In genomic region chr7:54897891-54898290, GRCh38 we compare ENCODE assay signal across 20 cellular contexts.
A peak's percentile ranks its signal among the peaks of the same experiment; 100 is the strongest.
DNase-seq lines count a peak whose midpoint lies in the region; FAIRE-seq and TF ChIP-seq lines count a peak whose summit lies in the region.
"Had no signal": no experiment of that assay in that cellular context is flagged by ENCODE, and none has a peak within 500 bp of the region (broad histone marks: within the 10 kb centered on the region; RNA-seq: fewer than 3 reads in every experiment).

No MANE protein-coding gene starts in this region.

- H3K4ac ChIP-seq in mesenchymal stem cell (ENCODE audit: low read depth in 1 of 2, low read length in 2 of 2), result no peak overlapping the region

- no peak overlapping the region for H3K9ac ChIP-seq in mesenchymal stem cell (ENCODE audit: low read length)

- no peaks in the 10 kb centered on the region for H3K36me3 ChIP-seq in PC-9 (ENCODE audit: low read depth)
- no peaks in the 10 kb centered on the region for H3K36me3 ChIP-seq in suprapubic skin
- H3K36me3 ChIP-seq in mesenchymal stem cell (ENCODE audit: control insufficient read depth in 1 of 2, insufficient read depth in 2 of 2, low read depth in 1 of 2, low read length in 2 of 2), result no peaks in the 10 kb centered on the region

- H3K27me3 ChIP-seq in PC-9 (ENCODE audit: insufficient read depth, low read depth) (no peaks in the 10 kb centered on the region), suprapubic skin (no peaks in the 10 kb centered on the region), mesenchymal stem cell (ENCODE audit: control insufficient read depth in 1 of 2, insufficient read depth in 1 of 2, low read length in 2 of 2) (no peaks in the 10 kb centered on the region)

- H2BK15ac ChIP-seq in mesenchymal stem cell (ENCODE audit: low read depth, poor library complexity, severe bottlenecking), result no peak overlapping the region

- no peak overlapping the region for H3K4me3 ChIP-seq in PC-9
- no peak overlapping the region for H3K4me3 ChIP-seq in fibroblast of villous mesenchyme (ENCODE audit: low read depth, low read length)
- no peak overlapping the region for H3K4me3 ChIP-seq in suprapubic skin
- H3K4me3 ChIP-seq in mesenchymal stem cell (ENCODE audit: insufficient read depth in 1 of 2, low read depth in 1 of 2, low read length in 2 of 2), result no peak overlapping the region
- H3K4me3 ChIP-seq: GM12878 had no signal

- no peaks in the 10 kb centered on the region for H4K20me1 ChIP-seq in PC-9 (ENCODE audit: insufficient read depth)

- no peak overlapping the region for H3K4me2 ChIP-seq in PC-9
- H3K4me2 ChIP-seq in mesenchymal stem cell (ENCODE audit: low read length, poor library complexity, severe bottlenecking), result no peak overlapping the region

- FAIRE-seq in GM12891 (lab: Jason Lieb, UNC), result no peak
- FAIRE-seq: GM12878, RCC 7860 had no signal

- no peaks in the 10 kb centered on the region for H3K9me2 ChIP-seq in PC-9 (ENCODE audit: insufficient read depth)

- H2AFZ ChIP-seq in PC-9 (peak overlapping the region; percentile 2; the same call in 1 of the 2 replicates), mesenchymal stem cell (ENCODE audit: low read depth, low read length) (no peak overlapping the region)

- TF ChIP-seq POLR2A in suprapubic skin (IDR thresholded peaks at IDR 0.05) (no peak), GM12891 (IDR thresholded peaks at IDR 0.05; ENCODE audit: low read depth, low read length) (no peak)

- H3K23ac ChIP-seq in mesenchymal stem cell (ENCODE audit: low read length in 2 of 2), result no peak overlapping the region

- no TSS peak for BruUV-seq in PC-9 (replicated peaks; lab: Mats Ljungman, UMichigan)

- no peak for TF ChIP-seq CTCF in PC-9 (conservative IDR thresholded peaks at IDR 0.05)
- TF ChIP-seq CTCF in fibroblast of villous mesenchyme (IDR thresholded peaks at IDR 0.05; ENCODE audit: insufficient read depth, low read depth, low read length), result no peak
- TF ChIP-seq CTCF in suprapubic skin (IDR thresholded peaks at IDR 0.05), result no peak

- H3F3A ChIP-seq in PC-9 (ENCODE audit: insufficient read depth, low read depth), result no peaks in the 10 kb centered on the region

- H3K4me1 ChIP-seq in PC-9 (replicated peaks; ENCODE audit: insufficient read depth) (no peaks in the 10 kb centered on the region), suprapubic skin (no peaks in the 10 kb centered on the region), mesenchymal stem cell (ENCODE audit: control insufficient read depth, insufficient read depth, low read depth, low read length) (no peaks in the 10 kb centered on the region)

- no peak overlapping the region for H3K27ac ChIP-seq in PC-9
- peak overlapping the region; percentile 56 for H3K27ac ChIP-seq in suprapubic skin
- no peak overlapping the region for H3K27ac ChIP-seq in mesenchymal stem cell (ENCODE audit: low read length, poor library complexity, severe bottlenecking)
- H3K27ac ChIP-seq: HL-60 had no signal

- H4K91ac ChIP-seq in mesenchymal stem cell (ENCODE audit: low read length), result no peak overlapping the region

- H2BK5ac ChIP-seq in mesenchymal stem cell (ENCODE audit: low read depth, low read length, poor library complexity, severe bottlenecking), result no peak overlapping the region

- H2BK12ac ChIP-seq in mesenchymal stem cell (ENCODE audit: low read length in 2 of 2), result no peak overlapping the region

- H3K79me2 ChIP-seq in PC-9 (ENCODE audit: low read depth), result no peaks in the 10 kb centered on the region

- H4K8ac ChIP-seq in mesenchymal stem cell (ENCODE audit: low read length), result no peak overlapping the region

- POLR2A ChIA-PET in PC-9 (lab: Charles Lee; ENCODE audit: unreplicated experiment), result no interaction called here

- H2BK120ac ChIP-seq in mesenchymal stem cell (ENCODE audit: low read depth, low read length), result no peak overlapping the region

- CTCF ChIA-PET in PC-9 (lab: Charles Lee), result no interaction called here

- no peak overlapping the region for H2AK5ac ChIP-seq in mesenchymal stem cell (ENCODE audit: low read length, severe bottlenecking)

- intact Hi-C loops in PC-9 (cut with micrococcal nuclease; ENCODE audit: unreplicated experiment), result no loop called here

- WGBS in suprapubic skin, result 48% methylated on average over 2 of the region's 2 CpGs
- no CpG with 5 or more reads among the region's 2 CpGs for WGBS in mesenchymal stem cell

- no peaks in the 10 kb centered on the region for H3K79me1 ChIP-seq in mesenchymal stem cell (replicated peaks; ENCODE audit: low read length, poor library complexity, severe bottlenecking)

- DNase-seq in HCEC 1CT (peak; percentile 20), PC-9 (no peak), fibroblast of villous mesenchyme (ENCODE audit: low read depth) (peak; percentile 30), suprapubic skin (ENCODE audit: low spot score in 2 of 2) (no peak), GM12891 (ENCODE audit: insufficient read length, low spot score) (no peak), mesenchymal stem cell (no peak), NCI-H774 (lab: John Stamatoyannopoulos, UW) (no peak)
- DNase-seq: CD4-positive, CD25-positive, alpha-beta regulatory T cell; DMS79; H9; KBM-7; NCI-H1092; NCI-H1436; NCI-H187 treated with DMSO at 0.1 percent for 48 hours; NCI-H2227 treated with DMSO at 0.1 percent for 48 hours; NCI-H510A treated with DMSO at 0.1 percent for 48 hours; NCI-H82 had no signal

- H3K18ac ChIP-seq in mesenchymal stem cell (ENCODE audit: low read depth in 1 of 2, low read length in 2 of 2), result no peak overlapping the region

- H3K14ac ChIP-seq in mesenchymal stem cell (ENCODE audit: low read length in 2 of 2), result no peak overlapping the region

- H3K9me3 ChIP-seq in PC-9 (ENCODE audit: insufficient read depth, low read depth) (no peaks in the 10 kb centered on the region), suprapubic skin (no peaks in the 10 kb centered on the region), mesenchymal stem cell (ENCODE audit: control insufficient read depth, low read length) (no peaks in the 10 kb centered on the region)

- no peak for TF ChIP-seq EP300 in suprapubic skin (IDR thresholded peaks at IDR 0.05)

TF ChIP-seq in GM12891, 5 proteins besides CTCF, POLR2A, EP300 and RAD21:
- TF ChIP-seq POU2F2 (IDR thresholded peaks at IDR 0.05; ENCODE audit: low read depth, low read length) (no peak), PAX5 (IDR thresholded peaks at IDR 0.05; ENCODE audit: insufficient read depth, low read length, severe bottlenecking) (no peak), POLR2AphosphoS5 (IDR thresholded peaks at IDR 0.05; ENCODE audit: low read depth, low read length) (no peak), SPI1 (IDR thresholded peaks at IDR 0.05; ENCODE audit: low read depth, low read length) (no peak), TAF1 (IDR thresholded peaks at IDR 0.05; ENCODE audit: low read depth, low read length) (no peak)
TF ChIP-seq in GM12891: peak in this region for 0.

Comparison
In these comparisons a context has a peak if more than half of its experiments do, and no peak if none do; other contexts are left out.
1. DNase-seq: peak in HCEC 1CT (single experiment) and fibroblast of villous mesenchyme (single experiment); none in PC-9 (0 of 2), suprapubic skin (0 of 2), GM12891 (single experiment), mesenchymal stem cell (single experiment) and NCI-H774 (single experiment).